8 cellular contexts compared by ENCODE assay signal in genomic region chr1:87328121-87329050, GRCh38. TPM values are rescaled to one million over a fixed set of nuclear protein-coding genes. Genes with fewer than 3 reads are reported as not detected.
DNase-seq lines count a peak whose midpoint lies in the region; ATAC-seq and TF ChIP-seq lines count a peak whose summit lies in the region.

A gene with protein sequence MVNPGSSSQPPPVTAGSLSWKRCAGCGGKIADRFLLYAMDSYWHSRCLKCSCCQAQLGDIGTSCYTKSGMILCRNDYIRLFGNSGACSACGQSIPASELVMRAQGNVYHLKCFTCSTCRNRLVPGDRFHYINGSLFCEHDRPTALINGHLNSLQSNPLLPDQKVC (plus strand): TSS chr1:87328880. CDS start chr1:87332016, 3,136 bp downstream.

- no peaks in the 10 kb centered on the region for H3F3A ChIP-seq in GM23338 (replicated peaks; ENCODE audit: low read depth)

- H3K36me3 Mint-ChIP-seq in GM23338 (ENCODE audit: low read depth) = peaks cover 17% of the 10 kb centered on the region

- H3K9me3 Mint-ChIP-seq in GM23338 = no peaks in the 10 kb centered on the region; the same call in 2 of the 3 replicates

- peak; percentile 84 for TF ChIP-seq POLR2A in esophagus muscularis mucosa (IDR thresholded peaks at IDR 0.05; ENCODE audit: low read depth)

- H3K27ac ChIP-seq in GM23338 (ENCODE audit: low read depth) (peak within 1 kb of the TSS; percentile 92), esophagus muscularis mucosa (replicated peaks in 1 of 4) (peak within 1 kb of the TSS; percentile 89 to 98 (median 94))

- H3K4me1 ChIP-seq in GM23338 (ENCODE audit: insufficient read depth) (peaks cover 32% of the 10 kb centered on the region), esophagus muscularis mucosa (peaks cover 22 to 32% (median 25%) of the 10 kb centered on the region in 4 donors)

- intact Hi-C loops in esophagus muscularis mucosa (cut with DNase I) = no loop called here

- no peaks in the 10 kb centered on the region for H3K9me2 ChIP-seq in GM23338 (ENCODE audit: insufficient read depth)

- H3K36me3 ChIP-seq in GM23338 (ENCODE audit: insufficient read depth) = no peaks in the 10 kb centered on the region
- no peaks in the 10 kb centered on the region for H3K36me3 ChIP-seq in esophagus muscularis mucosa

- TF ChIP-seq CTCF in GM23338 (conservative IDR thresholded peaks at IDR 0.05; ENCODE audit: low read depth in 2 of 2) (no peak), esophagus muscularis mucosa (IDR thresholded peaks at IDR 0.05) (no peak)

- WGBS in esophagus muscularis mucosa = 1% methylated on average over 30 of the region's 110 CpGs

- H3K27me3 Mint-ChIP-seq in GM23338 (ENCODE audit: insufficient read depth, low read depth, poor library complexity) = peaks cover 11% of the 10 kb centered on the region

- no peaks in the 10 kb centered on the region for H3K27me3 ChIP-seq in GM23338 (ENCODE audit: insufficient read depth)
- no peaks in the 10 kb centered on the region for H3K27me3 ChIP-seq in esophagus muscularis mucosa

- H3K79me2 ChIP-seq in GM23338 (replicated peaks; ENCODE audit: insufficient read depth) = peaks cover 28% of the 10 kb centered on the region

- H3K4me1 Mint-ChIP-seq in GM23338 = peaks cover 27% of the 10 kb centered on the region

- no peak for TF ChIP-seq EP300 in esophagus muscularis mucosa (IDR thresholded peaks at IDR 0.05)

- H2AFZ ChIP-seq in GM23338 = peak within 1 kb of the TSS; percentile 28

- H3K4me3 ChIP-seq in GM23338 (peak within 1 kb of the TSS; percentile 58), esophagus muscularis mucosa (peak within 1 kb of the TSS; percentile 77 to 97 (median 88))

- H3K4me2 ChIP-seq in GM23338 = peak within 1 kb of the TSS; percentile 80

- peak within 1 kb of the TSS; percentile 91 for H3K4me3 Mint-ChIP-seq in GM23338

- DNase-seq in Daoy (ENCODE audit: low read depth) = peak; percentile 99
- DNase-seq in GM23338 (ENCODE audit: low spot score) = peak; percentile 98
- DNase-seq in Kasumi-1 (lab: John Stamatoyannopoulos, UW) = peak; percentile 97 to 98
- peak; percentile 97 for DNase-seq in RKO (ENCODE audit: low spot score)
- peak; percentile 64 for DNase-seq in activated T-helper 1 cell treated with Interleukin-2 at 50 U/mL for 16 hours (ENCODE audit: low read depth)
- DNase-seq in esophagus muscularis mucosa (ENCODE audit: extremely low spot score) = peak; percentile 99
- peak; percentile 99 for DNase-seq in myocyte (ENCODE audit: low read depth)
- DNase-seq in stimulated activated CD8-positive, alpha-beta memory T cell treated with anti-CD3 and anti-CD28 coated beads, Interleukin-7, amount 100 ng/mL, for 48 hours (ENCODE audit: extremely low read depth in 1 of 2, low read depth in 1 of 2) = peak; percentile 80 to 89

- peak within 1 kb of the TSS; percentile 98 for H3K27ac Mint-ChIP-seq in GM23338

- ATAC-seq in GM23338 = peak; percentile 67

- no peaks in the 10 kb centered on the region for H3K9me3 ChIP-seq in esophagus muscularis mucosa

- peaks cover 16% of the 10 kb centered on the region for H4K20me1 ChIP-seq in GM23338 (replicated peaks; ENCODE audit: insufficient read depth)

TF ChIP-seq in GM23338, 12 proteins besides CTCF, POLR2A, EP300 and RAD21:
- TF ChIP-seq, protein P1, sequence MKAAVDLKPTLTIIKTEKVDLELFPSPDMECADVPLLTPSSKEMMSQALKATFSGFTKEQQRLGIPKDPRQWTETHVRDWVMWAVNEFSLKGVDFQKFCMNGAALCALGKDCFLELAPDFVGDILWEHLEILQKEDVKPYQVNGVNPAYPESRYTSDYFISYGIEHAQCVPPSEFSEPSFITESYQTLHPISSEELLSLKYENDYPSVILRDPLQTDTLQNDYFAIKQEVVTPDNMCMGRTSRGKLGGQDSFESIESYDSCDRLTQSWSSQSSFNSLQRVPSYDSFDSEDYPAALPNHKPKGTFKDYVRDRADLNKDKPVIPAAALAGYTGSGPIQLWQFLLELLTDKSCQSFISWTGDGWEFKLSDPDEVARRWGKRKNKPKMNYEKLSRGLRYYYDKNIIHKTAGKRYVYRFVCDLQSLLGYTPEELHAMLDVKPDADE (IDR thresholded peaks at IDR 0.05) = 0 out of 2 replicates have a peak, but pooled peaks have one; percentile 28
- TF ChIP-seq ZNF331 (CRISPR knock-in tag; IDR thresholded peaks at IDR 0.05; ENCODE audit: low read depth) = no peak
- TF ChIP-seq CREB1 (CRISPR knock-in tag; IDR thresholded peaks at IDR 0.05; ENCODE audit: low read depth) = peak; percentile 87
- peak; percentile 79 for TF ChIP-seq POLR2AphosphoS5 (IDR thresholded peaks at IDR 0.05; ENCODE audit: low read depth)

RNA-seq across cellular contexts. Expression of the gene that starts here (rescaled TPM):
- total RNA-seq in Daoy (2014; rRNA removed; shearing (Covaris generic)) = 48.4 and 49.8 TPM in 2 replicates
- total RNA-seq in GM23338 (2014; rRNA removed; shearing (Covaris generic)) = 96.2 and 112 TPM in 2 replicates
- 35.6 and 35.8 TPM in 2 replicates for polyA plus RNA-seq in GM23338 (2016; fragmentation: Nextera tagmentation; extraction: Ambion mirVana)
- total RNA-seq in esophagus muscularis mucosa (10 to 100 TPM; 43.2 to 54.4 (median 47.7) TPM), myocyte (24.4 and 28.0 TPM in 2 replicates)
- polyA plus RNA-seq in myocyte (2012) = 30.9 TPM

Comparison
In these comparisons a context has a peak if more than half of its experiments do, and no peak if none do; other contexts are left out.
1. Peak in every context shown above with its lines: DNase-seq, ATAC-seq, H3K4me3 ChIP-seq and H3K27ac ChIP-seq.